Comparison of ENCODE assay signal across 9 cellular contexts in genomic region chr6:111248789-111249188, GRCh38.
"Had no signal": no experiment of that assay in that cellular context is flagged by ENCODE, and none has a peak within 500 bp of the region (broad histone marks: within the 10 kb centered on the region; RNA-seq: fewer than 3 reads in every experiment).

No MANE protein-coding gene starts in this region.

- FAIRE-seq: H1, H54, K562 had no signal

- ATAC-seq: GM23338, K562 had no signal

- H3K4me2 ChIP-seq: GM23338 had no signal

- H3K4me3 ChIP-seq: GM23338, K562 had no signal

- H2AFZ ChIP-seq: GM23338 had no signal

- H3K27ac ChIP-seq: HL-60 had no signal

- H3K9me3 Mint-ChIP-seq: GM23338, H9 had no signal

- DNase-seq: H9, HCEC 1CT, IMR-90, KG1 had no signal

- H3K4me3 Mint-ChIP-seq: GM23338, H9 had no signal

- H3K27ac Mint-ChIP-seq: GM23338, H9 had no signal
